In the genomic region with DNA sequence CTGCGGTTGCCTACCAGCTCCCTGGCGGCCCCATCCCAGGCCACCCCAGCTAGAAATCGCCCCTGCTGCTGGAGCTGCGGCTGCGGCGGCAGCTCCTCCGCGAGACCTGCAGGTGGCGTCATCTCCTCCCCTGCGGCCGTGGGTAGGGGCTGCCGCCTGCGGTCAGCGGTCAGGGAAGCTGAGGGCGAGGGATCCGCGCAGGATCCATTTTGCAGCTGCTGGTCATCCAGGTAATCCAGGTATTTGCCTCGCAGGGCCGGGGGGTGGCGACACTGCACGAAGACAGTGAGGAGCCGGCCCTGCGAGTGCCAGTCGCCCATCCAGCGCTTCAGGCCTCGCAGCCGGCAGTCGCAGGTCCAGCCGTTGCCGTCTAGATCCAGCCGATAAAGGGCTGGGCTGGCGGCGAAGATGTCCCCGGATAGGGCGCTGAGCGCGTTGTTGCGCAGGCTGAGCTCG, we compare ENCODE assay signal across 8 cellular contexts. TPM values are rescaled to one million over a fixed set of nuclear protein-coding genes. Genes with fewer than 3 reads are reported as not detected.
DNase-seq lines count a peak whose midpoint lies in the region; ATAC-seq and TF ChIP-seq lines count a peak whose summit lies in the region.

No MANE protein-coding gene starts in this region.

- H3K4me3 ChIP-seq in BLaER1: peak overlapping the region; percentile 66
- peak overlapping the region in 2 of 4 experiments; percentile 16 to 28 for H3K4me3 ChIP-seq in fibroblast of lung (replicated peaks in 1 of 4; ENCODE audit: control extremely low read depth in 1 of 4, insufficient read depth in 1 of 4, low read depth in 3 of 4, low read length in 4 of 4)
- peak overlapping the region; percentile 36 to 55 for H3K4me3 ChIP-seq in uterus

- H3K27me3 ChIP-seq in BLaER1 (peaks cover 30% of the 10 kb centered on the region), fibroblast of lung (ENCODE audit: control insufficient read depth, insufficient read depth, low read length) (peaks cover 40% of the 10 kb centered on the region), uterus (no peaks in the 10 kb centered on the region)

- no peaks in the 10 kb centered on the region; the same call in 1 of the 2 replicates for H3K36me3 Mint-ChIP-seq in HFFc6 (ENCODE audit: low read depth)

- H3K9me3 ChIP-seq in BLaER1 (peaks cover 27% of the 10 kb centered on the region), fibroblast of lung (ENCODE audit: control insufficient read depth, insufficient read depth, low read depth, low read length) (no peaks in the 10 kb centered on the region), uterus (no peaks in the 10 kb centered on the region)

- H3K27ac ChIP-seq in BLaER1: peak overlapping the region; percentile 79
- H3K27ac ChIP-seq in fibroblast of lung (ENCODE audit: insufficient read depth, low read length): no peak overlapping the region
- peak overlapping the region; percentile 37 to 75 for H3K27ac ChIP-seq in uterus

- no peak overlapping the region for H3K27ac Mint-ChIP-seq in HFFc6

- TF ChIP-seq CTCF in HFFc6 (IDR thresholded peaks at IDR 0.05) (peak; percentile 67), fibroblast of lung (conservative IDR thresholded peaks at IDR 0.05 in 1 of 2, IDR thresholded peaks at IDR 0.05 in 1 of 2; ENCODE audit: low read depth in 1 of 2, low read length in 2 of 2) (peak; percentile 37 to 49), uterus (IDR thresholded peaks at IDR 0.05) (peak; percentile 37 to 69 (median 59))

- H2AFZ ChIP-seq in fibroblast of lung (ENCODE audit: low read length): no peak overlapping the region

- no peak for ATAC-seq in HG02938 (IDR thresholded peaks at IDR 0.05; ENCODE audit: unreplicated experiment)

- H3K9ac ChIP-seq in BLaER1: peak overlapping the region; percentile 46; the same call in 1 of the 2 replicates
- no peak overlapping the region for H3K9ac ChIP-seq in fibroblast of lung (ENCODE audit: insufficient read depth, low read length)

- H3K4me1 Mint-ChIP-seq in HFFc6 (ENCODE audit: low read depth): no peaks in the 10 kb centered on the region

- H4K20me1 ChIP-seq in BLaER1 (no peaks in the 10 kb centered on the region), fibroblast of lung (ENCODE audit: control insufficient read depth, extremely low read depth, insufficient read depth, low read length) (peaks cover 2% of the 10 kb centered on the region)

- no peak for TF ChIP-seq POLR2A in uterus (IDR thresholded peaks at IDR 0.05)

- H3K4me1 ChIP-seq in BLaER1: peaks cover 75% of the 10 kb centered on the region
- H3K4me1 ChIP-seq in fibroblast of lung (ENCODE audit: control insufficient read depth, extremely low read depth, insufficient read depth, low read length): peaks cover 5% of the 10 kb centered on the region
- H3K4me1 ChIP-seq in uterus: peaks cover 0 to 15% of the 10 kb centered on the region in 2 donors

- intact Hi-C loops in uterus (cut with DNase I; ENCODE audit: low total_unique reads): no loop called here

- H3K79me2 ChIP-seq in fibroblast of lung (ENCODE audit: control insufficient read depth, insufficient read depth, low read length): no peaks in the 10 kb centered on the region

- H3K36me3 ChIP-seq in BLaER1: no peaks in the 10 kb centered on the region
- no peaks in the 10 kb centered on the region for H3K36me3 ChIP-seq in fibroblast of lung (ENCODE audit: control insufficient read depth, insufficient read depth, low read length)
- no peaks in the 10 kb centered on the region for H3K36me3 ChIP-seq in uterus

- peak overlapping the region; percentile 90 for H3K4me2 ChIP-seq in BLaER1
- H3K4me2 ChIP-seq in fibroblast of lung (ENCODE audit: extremely low read depth, insufficient read depth, low read length): no peak overlapping the region

- no peaks in the 10 kb centered on the region for H3K9me3 Mint-ChIP-seq in HFFc6

- H3K27me3 Mint-ChIP-seq in HFFc6 (ENCODE audit: insufficient read depth): peaks cover 38% of the 10 kb centered on the region

- H3K4me3 Mint-ChIP-seq in HFFc6: no peak overlapping the region

- DNase-seq in HFFc6 (no peak), SK-N-DZ (ENCODE audit: low spot score) (peak; percentile 75), fibroblast of lung (ENCODE audit: low read depth in 2 of 2) (peak; percentile 42 to 59), mucosa of gallbladder (ENCODE audit: low spot score) (peak; percentile 51), uterus (peak; percentile 47 to 70), NAMALWA (ENCODE audit: low spot score) (no peak)

RNA-seq across cellular contexts. Expression of a gene that starts 1.5 kb away (rescaled TPM):
- total RNA-seq in HFFc6 (2021; fragmentation: NEBNext Ultra II Directional; extraction: Animal tissue kit (Norgen Biotek cat#: 25700)): under 1 TPM in 2 of 6 experiments, not detected in 4; 0.07 to 0.08 TPM
- polyA plus RNA-seq in SK-N-DZ (2014; cell fraction: cytosol; rRNA removed): 16.8 and 19.0 TPM in 2 replicates
- 7.2 and 7.3 TPM in 2 replicates for polyA plus RNA-seq in SK-N-DZ (2014; cell fraction: nucleus; rRNA removed)
- total RNA-seq in fibroblast of lung: 0.17 and 0.77 TPM in 2 replicates
- 0.10 and 0.14 TPM in 2 replicates for polyA plus RNA-seq in fibroblast of lung
- polyA plus RNA-seq in fibroblast of lung (2012): 0.15 and 0.23 TPM in 2 replicates
- 0.07 TPM in 1 of 2 replicates, not detected in the other for polyA minus RNA-seq in fibroblast of lung (ENCODE audit: low replicate concordance)
- total RNA-seq in mucosa of gallbladder: 1.4 TPM
- 10 to 100 TPM in 2 of 4 donors, 1 to 10 TPM in 2; 6.2 to 23.5 (median 10.1) TPM for total RNA-seq in uterus

Comparison
In these comparisons a context has a peak if more than half of its experiments do, and no peak if none do; other contexts are left out.
1. DNase-seq: peak in SK-N-DZ (single experiment), fibroblast of lung (2 of 2), mucosa of gallbladder (single experiment) and uterus (2 of 2); none in HFFc6 (single experiment) and NAMALWA (single experiment).
2. Peak in every context shown above with its lines, with median percentiles within 50 percentile points of each other: CTCF ChIP-seq.